Comparison of ENCODE assay signal across 9 cellular contexts in the genomic region with DNA sequence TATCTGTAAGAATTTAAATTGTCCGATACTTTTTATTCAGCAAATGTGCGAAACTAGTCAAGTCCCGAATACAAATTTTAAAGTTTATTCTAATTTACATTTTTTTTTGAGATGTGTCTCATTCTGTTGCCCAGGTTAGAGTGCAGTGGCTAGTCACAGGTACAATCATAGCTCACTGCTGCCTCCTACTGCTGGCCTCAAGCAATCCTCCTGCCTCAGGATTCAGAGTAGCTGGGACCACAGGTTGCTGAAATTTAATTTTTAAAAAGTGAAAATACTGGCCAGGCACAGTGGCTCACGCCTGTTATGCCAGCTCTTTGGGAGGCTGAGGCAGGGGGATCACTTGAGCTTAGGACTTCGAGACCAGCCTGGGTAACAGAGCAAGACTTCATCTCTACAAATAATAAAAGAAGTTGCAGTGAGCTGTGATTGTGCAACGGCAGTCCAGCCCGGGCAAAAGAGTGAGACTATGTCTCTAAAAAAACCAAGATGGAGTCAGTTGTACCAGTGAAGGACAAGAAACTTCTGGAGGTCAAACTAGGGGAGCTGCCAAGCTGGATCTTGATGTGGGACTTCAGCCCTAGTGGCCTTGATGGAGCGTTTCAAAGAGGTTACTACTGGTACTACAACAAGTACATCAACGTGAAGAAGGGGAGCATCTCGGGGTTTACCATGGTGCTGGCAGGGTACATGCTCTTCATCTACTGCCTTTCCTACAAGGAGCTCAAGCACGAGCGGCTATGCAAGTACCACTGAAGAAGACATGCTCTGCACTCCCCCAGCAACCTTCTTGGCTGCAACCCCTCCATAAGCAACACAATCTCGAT. TPM values are rescaled to one million over a fixed set of nuclear protein-coding genes. Genes with fewer than 3 reads are reported as not detected.
DNase-seq lines count a peak whose midpoint lies in the region; ATAC-seq, FAIRE-seq and TF ChIP-seq lines count a peak whose summit lies in the region.
"Had no signal": no experiment of that assay in that cellular context is flagged by ENCODE, and none has a peak within 500 bp of the region (broad histone marks: within the 10 kb centered on the region; RNA-seq: fewer than 3 reads in every experiment).

No MANE protein-coding gene starts in this region.

- H3K27ac ChIP-seq in kidney (ENCODE audit: low read depth in 2 of 2, low read length in 2 of 2) (no peak overlapping the region), thoracic aorta (no peak overlapping the region)
- H3K27ac ChIP-seq: parathyroid adenoma had no signal

- H3K4me1 ChIP-seq in kidney (ENCODE audit: control insufficient read depth in 1 of 2, insufficient read depth in 1 of 2, low read depth in 1 of 2, low read length in 2 of 2), result peaks cover 0 to 3% of the 10 kb centered on the region in 2 donors
- peaks cover 12 to 24% of the 10 kb centered on the region in 2 donors for H3K4me1 ChIP-seq in thoracic aorta (ENCODE audit: control insufficient read depth in 1 of 2, low read depth in 2 of 2)
- H3K4me1 ChIP-seq: parathyroid adenoma had no signal

- H3K36me3 ChIP-seq in kidney (ENCODE audit: control insufficient read depth in 1 of 2, insufficient read depth in 2 of 2, low read length in 2 of 2) (peaks cover 5 to 22% of the 10 kb centered on the region in 2 donors), thoracic aorta (peaks cover 16% of the 10 kb centered on the region)

- TF ChIP-seq CTCF in GM12875 (IDR thresholded peaks at IDR 0.05; ENCODE audit: borderline replicate concordance, insufficient read depth, low read depth, low read length) (peak; percentile 65; the same call in 1 of the 2 replicates), kidney (IDR thresholded peaks at IDR 0.05; ENCODE audit: borderline replicate concordance, extremely low read depth, insufficient read depth) (peak; percentile 47), thoracic aorta (IDR thresholded peaks at IDR 0.05) (peak; percentile 37)

- H3K4me3 Mint-ChIP-seq in activated naive CD4-positive, alpha-beta T cell treated with anti-CD3 and anti-CD28 coated beads, Interleukin-2, amount 10 ng/mL, durations not matched to agents 7 days and 5 days, result no peak overlapping the region

- intact Hi-C loops in kidney (cut with DNase I), result loop anchor here (10.0 kb wide), 1 partner anchor 66 kb away; no protein-coding TSS in a partner anchor
- intact Hi-C loops in sciatic nerve (cut with DNase I), result no loop called here

- H3K4me1 Mint-ChIP-seq in activated naive CD4-positive, alpha-beta T cell treated with anti-CD3 and anti-CD28 coated beads, Interleukin-2, amount 10 ng/mL, durations not matched to agents 7 days and 5 days, result peaks cover 44% of the 10 kb centered on the region

- FAIRE-seq in kidney (lab: Jason Lieb, UNC), result no peak

- no peaks in the 10 kb centered on the region for H3K27me3 ChIP-seq in thoracic aorta (replicated peaks; ENCODE audit: insufficient read depth)

- no peaks in the 10 kb centered on the region for H3K9me3 Mint-ChIP-seq in activated naive CD4-positive, alpha-beta T cell treated with anti-CD3 and anti-CD28 coated beads, Interleukin-2, amount 10 ng/mL, durations not matched to agents 7 days and 5 days

- no peak for ATAC-seq in thoracic aorta (ENCODE audit: insufficient number of reproducible peaks, low FRiP score, low read depth)
- no peak for ATAC-seq in HG03196 (IDR thresholded peaks at IDR 0.05; ENCODE audit: unreplicated experiment)
- ATAC-seq in sciatic nerve, result no peak

- no peak overlapping the region for H3K27ac Mint-ChIP-seq in activated naive CD4-positive, alpha-beta T cell treated with anti-CD3 and anti-CD28 coated beads, Interleukin-2, amount 10 ng/mL, durations not matched to agents 7 days and 5 days

- H3K4me3 ChIP-seq in GM12875 (ENCODE audit: low read depth, low read length), result no peak overlapping the region
- H3K4me3 ChIP-seq in kidney (ENCODE audit: low read length in 2 of 2), result no peak overlapping the region
- H3K4me3 ChIP-seq in thoracic aorta, result no peak overlapping the region

- DNase-seq in OCI-M1 (lab: John Stamatoyannopoulos, UW) (peak; percentile 56), kidney (no peak), thoracic aorta (ENCODE audit: low spot score) (no peak), NCI-H1048 (lab: John Stamatoyannopoulos, UW) (no peak), sciatic nerve (ENCODE audit: low spot score) (no peak)
- peak; percentile 81 for DNase-seq in activated naive CD4-positive, alpha-beta T cell treated with anti-CD3 and anti-CD28 coated beads, Interleukin-2, amount 10 ng/mL, durations not matched to agents 7 days and 5 days

- H3K36me3 Mint-ChIP-seq in activated naive CD4-positive, alpha-beta T cell treated with anti-CD3 and anti-CD28 coated beads, Interleukin-2, amount 10 ng/mL, durations not matched to agents 7 days and 5 days, result peaks cover 43% of the 10 kb centered on the region

- CTCF ChIA-PET in activated naive CD4-positive, alpha-beta T cell treated with anti-CD3 and anti-CD28 coated beads, Interleukin-2, amount 10 ng/mL, durations not matched to agents 7 days and 5 days (lab: Charles Lee), result interaction anchor here (0.7 to 10.6 kb wide), 34 partner anchors 9 to 248 kb away, joined by 3 to 264 read pairs (median 4); partner anchors contain the start of genes CEP95 and DDX5

- H3K9me3 ChIP-seq in kidney (ENCODE audit: control insufficient read depth in 1 of 2, low read length in 2 of 2) (no peaks in the 10 kb centered on the region), thoracic aorta (no peaks in the 10 kb centered on the region)

- no peaks in the 10 kb centered on the region for H3K27me3 Mint-ChIP-seq in activated naive CD4-positive, alpha-beta T cell treated with anti-CD3 and anti-CD28 coated beads, Interleukin-2, amount 10 ng/mL, durations not matched to agents 7 days and 5 days

- no peak overlapping the region for H3K9ac ChIP-seq in kidney (ENCODE audit: low read length in 2 of 2)
- H3K9ac ChIP-seq: parathyroid adenoma had no signal

RNA-seq across cellular contexts. Expression of gene POLG2, which starts 5.6 kb away (rescaled TPM):
- 18.4 TPM for total RNA-seq in kidney
- 9.0 TPM for polyA plus RNA-seq in kidney (ENCODE audit: insufficient read depth, low read depth, low replicate concordance)
- 10 to 100 TPM in 1 of 2 donors, 1 to 10 TPM in 1; 3.2 to 22.1 TPM for total RNA-seq in thoracic aorta
- 19.4 TPM for total RNA-seq in sciatic nerve

RNA-seq across cellular contexts. Expression of gene DDX5, which starts 14.8 kb away (rescaled TPM):
- total RNA-seq in kidney, result 769 TPM
- polyA plus RNA-seq in kidney (ENCODE audit: insufficient read depth, low read depth, low replicate concordance), result 343 TPM
- total RNA-seq in thoracic aorta, result 1,000 to 10,000 TPM in 1 of 2 donors, 100 to 1,000 TPM in 1; 889 to 3,042 TPM
- total RNA-seq in sciatic nerve, result 667 TPM

RNA-seq across cellular contexts. Expression of gene CEP95, which starts 15.5 kb away (rescaled TPM):
- total RNA-seq in kidney, result 49.3 TPM
- 25.3 TPM for polyA plus RNA-seq in kidney (ENCODE audit: insufficient read depth, low read depth, low replicate concordance)
- 10 to 100 TPM; 39.2 to 65.1 TPM for total RNA-seq in thoracic aorta
- total RNA-seq in sciatic nerve, result 72.0 TPM

RNA-seq across cellular contexts. Expression of gene MILR1, which starts 42.3 kb away (rescaled TPM):
- total RNA-seq in kidney, result 17.8 TPM
- polyA plus RNA-seq in kidney (ENCODE audit: insufficient read depth, low read depth, low replicate concordance), result 2.2 TPM
- 10 to 100 TPM; 10.0 to 28.8 TPM for total RNA-seq in thoracic aorta
- 13.5 TPM for total RNA-seq in sciatic nerve

Comparison
In these comparisons a context has a peak if more than half of its experiments do, and no peak if none do; other contexts are left out.
1. DNase-seq: peak in OCI-M1 (single experiment) and activated naive CD4-positive, alpha-beta T cell treated with anti-CD3 and anti-CD28 coated beads, Interleukin-2, amount 10 ng/mL, durations not matched to agents 7 days and 5 days (single experiment); none in kidney (single experiment), thoracic aorta (single experiment), NCI-H1048 (single experiment) and sciatic nerve (single experiment).
2. Peak in every context shown above with its lines, with median percentiles within 50 percentile points of each other: CTCF ChIP-seq.